Comparison of ENCODE assay signal across 1 cellular context in the genomic region with DNA sequence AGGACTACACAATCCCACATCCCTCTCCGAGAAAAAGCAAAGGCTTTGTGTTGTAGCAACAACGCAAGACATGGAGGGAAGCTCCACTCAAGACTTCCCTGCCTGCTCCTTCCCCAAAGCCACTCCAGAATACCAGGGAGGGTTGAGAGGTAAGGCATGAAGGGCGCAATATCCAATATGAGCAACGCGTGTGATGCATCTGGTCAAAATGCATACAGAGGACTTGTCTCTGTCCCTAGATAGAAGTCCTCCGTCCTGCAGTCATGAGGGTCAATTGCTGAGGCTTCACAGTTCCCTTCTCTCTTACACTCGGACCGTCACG.
TF ChIP-seq lines count a peak whose summit lies in the region.

No MANE protein-coding gene starts in this region.

TF ChIP-seq in HepG2, 621 proteins besides CTCF, POLR2A, EP300 and RAD21:
- TF ChIP-seq ZFP36L1 (CRISPR knock-in tag; IDR thresholded peaks at IDR 0.05) (0 out of 2 replicates have a peak, but pooled peaks have one; percentile 14), ELF4 (CRISPR knock-in tag; IDR thresholded peaks at IDR 0.05; ENCODE audit: borderline replicate concordance) (no peak), ZNF773 (CRISPR knock-in tag; IDR thresholded peaks at IDR 0.05; ENCODE audit: borderline replicate concordance) (no peak), ZNF724P (CRISPR knock-in tag; IDR thresholded peaks at IDR 0.05; ENCODE audit: borderline replicate concordance) (no peak), TEAD2 (CRISPR knock-in tag; IDR thresholded peaks at IDR 0.05) (no peak), E2F5 (CRISPR knock-in tag; conservative IDR thresholded peaks at IDR 0.05) (0 out of 2 replicates have a peak, but pooled peaks have one; percentile 36), FLYWCH1 (CRISPR knock-in tag; IDR thresholded peaks at IDR 0.05) (peak; percentile 26; the same call in 1 of the 2 replicates), BCL6 (CRISPR knock-in tag; IDR thresholded peaks at IDR 0.05) (0 out of 2 replicates have a peak, but pooled peaks have one; percentile 25), ZNF781 (CRISPR knock-in tag; IDR thresholded peaks at IDR 0.05; ENCODE audit: borderline replicate concordance, not compliant biosample characterization) (peak; percentile 3), ZNF354B (CRISPR knock-in tag; IDR thresholded peaks at IDR 0.05) (peak; percentile 13; the same call in 1 of the 2 replicates), HOXA7 (CRISPR knock-in tag; IDR thresholded peaks at IDR 0.05) (no peak), ZNF720 (CRISPR knock-in tag; IDR thresholded peaks at IDR 0.05) (0 out of 2 replicates have a peak, but pooled peaks have one; percentile 33), TEAD3 (CRISPR knock-in tag; optimal IDR thresholded peaks at IDR 0.05; ENCODE audit: borderline replicate concordance) (peak; percentile 6), ZNF282 (IDR thresholded peaks at IDR 0.05; ENCODE audit: partially characterized antibody) (no peak), HNRNPH1 (optimal IDR thresholded peaks at IDR 0.05; ENCODE audit: low read depth, low read length) (no peak), ZFYVE20 (CRISPR knock-in tag; IDR thresholded peaks at IDR 0.05; ENCODE audit: borderline replicate concordance, low read depth) (peak; percentile 20; the same call in 1 of the 2 replicates), NFRKB (IDR thresholded peaks at IDR 0.05) (no peak), ZBTB10 (CRISPR knock-in tag; IDR thresholded peaks at IDR 0.05; ENCODE audit: borderline replicate concordance) (no peak), NCOA1 (CRISPR knock-in tag; IDR thresholded peaks at IDR 0.05) (0 out of 2 replicates have a peak, but pooled peaks have one; percentile 15)
- TF ChIP-seq, protein P1, sequence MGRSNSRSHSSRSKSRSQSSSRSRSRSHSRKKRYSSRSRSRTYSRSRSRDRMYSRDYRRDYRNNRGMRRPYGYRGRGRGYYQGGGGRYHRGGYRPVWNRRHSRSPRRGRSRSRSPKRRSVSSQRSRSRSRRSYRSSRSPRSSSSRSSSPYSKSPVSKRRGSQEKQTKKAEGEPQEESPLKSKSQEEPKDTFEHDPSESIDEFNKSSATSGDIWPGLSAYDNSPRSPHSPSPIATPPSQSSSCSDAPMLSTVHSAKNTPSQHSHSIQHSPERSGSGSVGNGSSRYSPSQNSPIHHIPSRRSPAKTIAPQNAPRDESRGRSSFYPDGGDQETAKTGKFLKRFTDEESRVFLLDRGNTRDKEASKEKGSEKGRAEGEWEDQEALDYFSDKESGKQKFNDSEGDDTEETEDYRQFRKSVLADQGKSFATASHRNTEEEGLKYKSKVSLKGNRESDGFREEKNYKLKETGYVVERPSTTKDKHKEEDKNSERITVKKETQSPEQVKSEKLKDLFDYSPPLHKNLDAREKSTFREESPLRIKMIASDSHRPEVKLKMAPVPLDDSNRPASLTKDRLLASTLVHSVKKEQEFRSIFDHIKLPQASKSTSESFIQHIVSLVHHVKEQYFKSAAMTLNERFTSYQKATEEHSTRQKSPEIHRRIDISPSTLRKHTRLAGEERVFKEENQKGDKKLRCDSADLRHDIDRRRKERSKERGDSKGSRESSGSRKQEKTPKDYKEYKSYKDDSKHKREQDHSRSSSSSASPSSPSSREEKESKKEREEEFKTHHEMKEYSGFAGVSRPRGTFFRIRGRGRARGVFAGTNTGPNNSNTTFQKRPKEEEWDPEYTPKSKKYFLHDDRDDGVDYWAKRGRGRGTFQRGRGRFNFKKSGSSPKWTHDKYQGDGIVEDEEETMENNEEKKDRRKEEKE (IDR thresholded peaks at IDR 0.05): no peak
